ENCODE assay signal across 1 cellular context in genomic region chr1:151047591-151047924, GRCh38.
A peak's percentile ranks its signal among the peaks of the same experiment; 100 is the strongest.
TF ChIP-seq lines count a peak whose summit lies in the region.

A gene with protein sequence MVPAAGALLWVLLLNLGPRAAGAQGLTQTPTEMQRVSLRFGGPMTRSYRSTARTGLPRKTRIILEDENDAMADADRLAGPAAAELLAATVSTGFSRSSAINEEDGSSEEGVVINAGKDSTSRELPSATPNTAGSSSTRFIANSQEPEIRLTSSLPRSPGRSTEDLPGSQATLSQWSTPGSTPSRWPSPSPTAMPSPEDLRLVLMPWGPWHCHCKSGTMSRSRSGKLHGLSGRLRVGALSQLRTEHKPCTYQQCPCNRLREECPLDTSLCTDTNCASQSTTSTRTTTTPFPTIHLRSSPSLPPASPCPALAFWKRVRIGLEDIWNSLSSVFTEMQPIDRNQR (plus strand): TSS chr1:151047751. CDS start chr1:151047848, 97 bp downstream.

TF ChIP-seq in HepG2, 621 proteins besides CTCF, POLR2A, EP300 and RAD21 (continued from another document and continues in another):
- TF ChIP-seq, protein P1, sequence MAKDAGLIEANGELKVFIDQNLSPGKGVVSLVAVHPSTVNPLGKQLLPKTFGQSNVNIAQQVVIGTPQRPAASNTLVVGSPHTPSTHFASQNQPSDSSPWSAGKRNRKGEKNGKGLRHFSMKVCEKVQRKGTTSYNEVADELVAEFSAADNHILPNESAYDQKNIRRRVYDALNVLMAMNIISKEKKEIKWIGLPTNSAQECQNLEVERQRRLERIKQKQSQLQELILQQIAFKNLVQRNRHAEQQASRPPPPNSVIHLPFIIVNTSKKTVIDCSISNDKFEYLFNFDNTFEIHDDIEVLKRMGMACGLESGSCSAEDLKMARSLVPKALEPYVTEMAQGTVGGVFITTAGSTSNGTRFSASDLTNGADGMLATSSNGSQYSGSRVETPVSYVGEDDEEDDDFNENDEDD (CRISPR knock-in tag; IDR thresholded peaks at IDR 0.05; ENCODE audit: borderline replicate concordance): peak; percentile 69; the same call in 1 of the 2 replicates
- no peak for TF ChIP-seq ZNF644 (CRISPR knock-in tag; IDR thresholded peaks at IDR 0.05; ENCODE audit: low read depth)
- no peak for TF ChIP-seq ZFP90 (CRISPR knock-in tag; IDR thresholded peaks at IDR 0.05; ENCODE audit: borderline replicate concordance)
- no peak for TF ChIP-seq CREM (IDR thresholded peaks at IDR 0.05)
- no peak for TF ChIP-seq CREM (CRISPR knock-in tag; IDR thresholded peaks at IDR 0.05)
- TF ChIP-seq ZNF839 (CRISPR knock-in tag; IDR thresholded peaks at IDR 0.05; ENCODE audit: borderline replicate concordance): no peak
- no peak for TF ChIP-seq KDM1A (CRISPR knock-in tag; IDR thresholded peaks at IDR 0.05)
- 0 out of 2 replicates have a peak, but pooled peaks have one; percentile 31 for TF ChIP-seq MXD4 (CRISPR knock-in tag; IDR thresholded peaks at IDR 0.05)
- no peak for TF ChIP-seq BCL6 (CRISPR knock-in tag; IDR thresholded peaks at IDR 0.05)
- TF ChIP-seq NFKB2 (CRISPR knock-in tag; IDR thresholded peaks at IDR 0.05; ENCODE audit: borderline replicate concordance): no peak
- TF ChIP-seq ZNF512B (CRISPR knock-in tag; IDR thresholded peaks at IDR 0.05; ENCODE audit: borderline replicate concordance): no peak
- TF ChIP-seq, protein P2, sequence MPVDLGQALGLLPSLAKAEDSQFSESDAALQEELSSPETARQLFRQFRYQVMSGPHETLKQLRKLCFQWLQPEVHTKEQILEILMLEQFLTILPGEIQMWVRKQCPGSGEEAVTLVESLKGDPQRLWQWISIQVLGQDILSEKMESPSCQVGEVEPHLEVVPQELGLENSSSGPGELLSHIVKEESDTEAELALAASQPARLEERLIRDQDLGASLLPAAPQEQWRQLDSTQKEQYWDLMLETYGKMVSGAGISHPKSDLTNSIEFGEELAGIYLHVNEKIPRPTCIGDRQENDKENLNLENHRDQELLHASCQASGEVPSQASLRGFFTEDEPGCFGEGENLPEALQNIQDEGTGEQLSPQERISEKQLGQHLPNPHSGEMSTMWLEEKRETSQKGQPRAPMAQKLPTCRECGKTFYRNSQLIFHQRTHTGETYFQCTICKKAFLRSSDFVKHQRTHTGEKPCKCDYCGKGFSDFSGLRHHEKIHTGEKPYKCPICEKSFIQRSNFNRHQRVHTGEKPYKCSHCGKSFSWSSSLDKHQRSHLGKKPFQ (CRISPR knock-in tag; IDR thresholded peaks at IDR 0.05; ENCODE audit: insufficient replicate concordance): no peak
- TF ChIP-seq, protein P3, sequence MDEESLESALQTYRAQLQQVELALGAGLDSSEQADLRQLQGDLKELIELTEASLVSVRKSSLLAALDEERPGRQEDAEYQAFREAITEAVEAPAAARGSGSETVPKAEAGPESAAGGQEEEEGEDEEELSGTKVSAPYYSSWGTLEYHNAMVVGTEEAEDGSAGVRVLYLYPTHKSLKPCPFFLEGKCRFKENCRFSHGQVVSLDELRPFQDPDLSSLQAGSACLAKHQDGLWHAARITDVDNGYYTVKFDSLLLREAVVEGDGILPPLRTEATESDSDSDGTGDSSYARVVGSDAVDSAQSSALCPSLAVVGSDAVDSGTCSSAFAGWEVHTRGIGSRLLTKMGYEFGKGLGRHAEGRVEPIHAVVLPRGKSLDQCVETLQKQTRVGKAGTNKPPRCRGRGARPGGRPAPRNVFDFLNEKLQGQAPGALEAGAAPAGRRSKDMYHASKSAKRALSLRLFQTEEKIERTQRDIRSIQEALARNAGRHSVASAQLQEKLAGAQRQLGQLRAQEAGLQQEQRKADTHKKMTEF (CRISPR knock-in tag; IDR thresholded peaks at IDR 0.05): 0 out of 2 replicates have a peak, but pooled peaks have one; percentile 63
- TF ChIP-seq POLR2G (IDR thresholded peaks at IDR 0.05; ENCODE audit: low read depth, low read length): peak; percentile 76
- 0 out of 2 replicates have a peak, but pooled peaks have one; percentile 22 for TF ChIP-seq GATA4 (IDR thresholded peaks at IDR 0.05; ENCODE audit: borderline replicate concordance, low read depth)
- no peak for TF ChIP-seq NCOA1 (CRISPR knock-in tag; IDR thresholded peaks at IDR 0.05)
- 0 out of 2 replicates have a peak, but pooled peaks have one; percentile 13 for TF ChIP-seq ZNF121 (CRISPR knock-in tag; IDR thresholded peaks at IDR 0.05)
- no peak for TF ChIP-seq SRSF1 (optimal IDR thresholded peaks at IDR 0.05; ENCODE audit: low read depth, low read length)
- peak; percentile 47 for TF ChIP-seq XRCC5 (optimal IDR thresholded peaks at IDR 0.05; ENCODE audit: low read length)
- TF ChIP-seq MTERF4 (CRISPR knock-in tag; IDR thresholded peaks at IDR 0.05): peak; percentile 68; the same call in 1 of the 2 replicates
- TF ChIP-seq ZNF564 (CRISPR knock-in tag; IDR thresholded peaks at IDR 0.05): peak; percentile 71; the same call in 1 of the 2 replicates
- TF ChIP-seq IRF2 (CRISPR knock-in tag; IDR thresholded peaks at IDR 0.05): no peak
- no peak for TF ChIP-seq YY1 (IDR thresholded peaks at IDR 0.05; ENCODE audit: insufficient read depth, insufficient replicate concordance, low read depth, low read length)
- no peak for TF ChIP-seq ZNF441 (CRISPR knock-in tag; IDR thresholded peaks at IDR 0.05; ENCODE audit: borderline replicate concordance)
- TF ChIP-seq, protein P4, sequence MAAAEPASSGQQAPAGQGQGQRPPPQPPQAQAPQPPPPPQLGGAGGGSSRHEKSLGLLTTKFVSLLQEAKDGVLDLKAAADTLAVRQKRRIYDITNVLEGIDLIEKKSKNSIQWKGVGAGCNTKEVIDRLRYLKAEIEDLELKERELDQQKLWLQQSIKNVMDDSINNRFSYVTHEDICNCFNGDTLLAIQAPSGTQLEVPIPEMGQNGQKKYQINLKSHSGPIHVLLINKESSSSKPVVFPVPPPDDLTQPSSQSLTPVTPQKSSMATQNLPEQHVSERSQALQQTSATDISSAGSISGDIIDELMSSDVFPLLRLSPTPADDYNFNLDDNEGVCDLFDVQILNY (CRISPR knock-in tag; conservative IDR thresholded peaks at IDR 0.05): 0 out of 2 replicates have a peak, but pooled peaks have one; percentile 42
- TF ChIP-seq, protein P5, sequence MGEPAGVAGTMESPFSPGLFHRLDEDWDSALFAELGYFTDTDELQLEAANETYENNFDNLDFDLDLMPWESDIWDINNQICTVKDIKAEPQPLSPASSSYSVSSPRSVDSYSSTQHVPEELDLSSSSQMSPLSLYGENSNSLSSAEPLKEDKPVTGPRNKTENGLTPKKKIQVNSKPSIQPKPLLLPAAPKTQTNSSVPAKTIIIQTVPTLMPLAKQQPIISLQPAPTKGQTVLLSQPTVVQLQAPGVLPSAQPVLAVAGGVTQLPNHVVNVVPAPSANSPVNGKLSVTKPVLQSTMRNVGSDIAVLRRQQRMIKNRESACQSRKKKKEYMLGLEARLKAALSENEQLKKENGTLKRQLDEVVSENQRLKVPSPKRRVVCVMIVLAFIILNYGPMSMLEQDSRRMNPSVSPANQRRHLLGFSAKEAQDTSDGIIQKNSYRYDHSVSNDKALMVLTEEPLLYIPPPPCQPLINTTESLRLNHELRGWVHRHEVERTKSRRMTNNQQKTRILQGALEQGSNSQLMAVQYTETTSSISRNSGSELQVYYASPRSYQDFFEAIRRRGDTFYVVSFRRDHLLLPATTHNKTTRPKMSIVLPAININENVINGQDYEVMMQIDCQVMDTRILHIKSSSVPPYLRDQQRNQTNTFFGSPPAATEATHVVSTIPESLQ (CRISPR knock-in tag; conservative IDR thresholded peaks at IDR 0.05): no peak
- no peak for TF ChIP-seq SIN3B (IDR thresholded peaks at IDR 0.05; ENCODE audit: low read length)
- TF ChIP-seq, protein P6, sequence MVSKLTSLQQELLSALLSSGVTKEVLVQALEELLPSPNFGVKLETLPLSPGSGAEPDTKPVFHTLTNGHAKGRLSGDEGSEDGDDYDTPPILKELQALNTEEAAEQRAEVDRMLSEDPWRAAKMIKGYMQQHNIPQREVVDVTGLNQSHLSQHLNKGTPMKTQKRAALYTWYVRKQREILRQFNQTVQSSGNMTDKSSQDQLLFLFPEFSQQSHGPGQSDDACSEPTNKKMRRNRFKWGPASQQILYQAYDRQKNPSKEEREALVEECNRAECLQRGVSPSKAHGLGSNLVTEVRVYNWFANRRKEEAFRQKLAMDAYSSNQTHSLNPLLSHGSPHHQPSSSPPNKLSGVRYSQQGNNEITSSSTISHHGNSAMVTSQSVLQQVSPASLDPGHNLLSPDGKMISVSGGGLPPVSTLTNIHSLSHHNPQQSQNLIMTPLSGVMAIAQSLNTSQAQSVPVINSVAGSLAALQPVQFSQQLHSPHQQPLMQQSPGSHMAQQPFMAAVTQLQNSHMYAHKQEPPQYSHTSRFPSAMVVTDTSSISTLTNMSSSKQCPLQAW (CRISPR knock-in tag; IDR thresholded peaks at IDR 0.05): peak; percentile 35; the same call in 1 of the 2 replicates
- TF ChIP-seq SRY (CRISPR knock-in tag; IDR thresholded peaks at IDR 0.05): 0 out of 2 replicates have a peak, but pooled peaks have one; percentile 8
- no peak for TF ChIP-seq MYNN (CRISPR knock-in tag; IDR thresholded peaks at IDR 0.05; ENCODE audit: low read depth)
- peak; percentile 55 for TF ChIP-seq PATZ1 (CRISPR knock-in tag; IDR thresholded peaks at IDR 0.05)
- TF ChIP-seq USF2 (IDR thresholded peaks at IDR 0.05; ENCODE audit: low read depth, low read length): no peak
- no peak for TF ChIP-seq USF2 (CRISPR knock-in tag; IDR thresholded peaks at IDR 0.05; ENCODE audit: borderline replicate concordance)
- no peak for TF ChIP-seq HOXA7 (CRISPR knock-in tag; IDR thresholded peaks at IDR 0.05)
- no peak for TF ChIP-seq ZNF180 (CRISPR knock-in tag; IDR thresholded peaks at IDR 0.05; ENCODE audit: borderline replicate concordance, low read depth)
- TF ChIP-seq HOXD1 (CRISPR knock-in tag; IDR thresholded peaks at IDR 0.05): no peak
- TF ChIP-seq ARHGAP35 (CRISPR knock-in tag; IDR thresholded peaks at IDR 0.05; ENCODE audit: borderline replicate concordance): no peak
